ENCODE assay signal across 1 cellular context in the genomic region with DNA sequence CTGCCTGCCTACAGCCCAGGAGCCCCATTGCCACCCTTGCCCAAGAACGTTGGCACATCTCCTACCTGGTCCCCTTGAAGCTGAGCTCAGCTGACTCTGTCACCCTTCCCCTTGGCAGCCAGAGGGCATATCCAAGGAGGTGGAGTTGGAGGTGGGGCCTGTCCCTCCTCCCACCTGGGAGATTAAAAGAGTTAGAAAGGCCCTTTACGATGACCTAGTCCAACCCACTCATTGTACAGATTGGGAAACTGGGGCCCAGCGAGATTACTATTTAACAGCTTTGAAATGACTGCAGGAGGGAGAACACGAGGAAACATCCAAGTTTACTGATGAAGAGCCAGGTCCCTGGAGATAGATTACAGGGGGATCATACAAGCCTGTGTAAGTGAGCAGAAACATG.
TF ChIP-seq lines count a peak whose summit lies in the region.

Gene P2RY4, minus strand, starts transcription at position 101 of the 400 bp plus-strand sequence. CDS start 580 bp downstream, outside the sequence.

TF ChIP-seq in WTC11, 78 proteins besides CTCF, POLR2A, EP300 and RAD21 (continued from another document):
- TF ChIP-seq PRDM15 (CRISPR knock-in tag; IDR thresholded peaks at IDR 0.05): no peak
- TF ChIP-seq SP1 (CRISPR knock-in tag; conservative IDR thresholded peaks at IDR 0.05): no peak
- no peak for TF ChIP-seq NFYB (CRISPR knock-in tag; conservative IDR thresholded peaks at IDR 0.05; ENCODE audit: low read depth)
- TF ChIP-seq, protein P1, sequence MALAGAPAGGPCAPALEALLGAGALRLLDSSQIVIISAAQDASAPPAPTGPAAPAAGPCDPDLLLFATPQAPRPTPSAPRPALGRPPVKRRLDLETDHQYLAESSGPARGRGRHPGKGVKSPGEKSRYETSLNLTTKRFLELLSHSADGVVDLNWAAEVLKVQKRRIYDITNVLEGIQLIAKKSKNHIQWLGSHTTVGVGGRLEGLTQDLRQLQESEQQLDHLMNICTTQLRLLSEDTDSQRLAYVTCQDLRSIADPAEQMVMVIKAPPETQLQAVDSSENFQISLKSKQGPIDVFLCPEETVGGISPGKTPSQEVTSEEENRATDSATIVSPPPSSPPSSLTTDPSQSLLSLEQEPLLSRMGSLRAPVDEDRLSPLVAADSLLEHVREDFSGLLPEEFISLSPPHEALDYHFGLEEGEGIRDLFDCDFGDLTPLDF (CRISPR knock-in tag; IDR thresholded peaks at IDR 0.05): no peak
- TF ChIP-seq CREM (CRISPR knock-in tag; IDR thresholded peaks at IDR 0.05): no peak
- TF ChIP-seq FOXK1 (CRISPR knock-in tag; IDR thresholded peaks at IDR 0.05): no peak
- no peak for TF ChIP-seq RORB (CRISPR knock-in tag; IDR thresholded peaks at IDR 0.05)
- no peak for TF ChIP-seq CREB1 (CRISPR knock-in tag; IDR thresholded peaks at IDR 0.05)
- no peak for TF ChIP-seq HMGXB4 (CRISPR knock-in tag; IDR thresholded peaks at IDR 0.05)
- no peak for TF ChIP-seq JUN (CRISPR knock-in tag; IDR thresholded peaks at IDR 0.05)
- TF ChIP-seq USF2 (CRISPR knock-in tag; IDR thresholded peaks at IDR 0.05): no peak
- TF ChIP-seq TP53 (CRISPR knock-in tag; IDR thresholded peaks at IDR 0.05): no peak
- TF ChIP-seq ATF1 (CRISPR knock-in tag; IDR thresholded peaks at IDR 0.05): no peak
- TF ChIP-seq, protein P2, sequence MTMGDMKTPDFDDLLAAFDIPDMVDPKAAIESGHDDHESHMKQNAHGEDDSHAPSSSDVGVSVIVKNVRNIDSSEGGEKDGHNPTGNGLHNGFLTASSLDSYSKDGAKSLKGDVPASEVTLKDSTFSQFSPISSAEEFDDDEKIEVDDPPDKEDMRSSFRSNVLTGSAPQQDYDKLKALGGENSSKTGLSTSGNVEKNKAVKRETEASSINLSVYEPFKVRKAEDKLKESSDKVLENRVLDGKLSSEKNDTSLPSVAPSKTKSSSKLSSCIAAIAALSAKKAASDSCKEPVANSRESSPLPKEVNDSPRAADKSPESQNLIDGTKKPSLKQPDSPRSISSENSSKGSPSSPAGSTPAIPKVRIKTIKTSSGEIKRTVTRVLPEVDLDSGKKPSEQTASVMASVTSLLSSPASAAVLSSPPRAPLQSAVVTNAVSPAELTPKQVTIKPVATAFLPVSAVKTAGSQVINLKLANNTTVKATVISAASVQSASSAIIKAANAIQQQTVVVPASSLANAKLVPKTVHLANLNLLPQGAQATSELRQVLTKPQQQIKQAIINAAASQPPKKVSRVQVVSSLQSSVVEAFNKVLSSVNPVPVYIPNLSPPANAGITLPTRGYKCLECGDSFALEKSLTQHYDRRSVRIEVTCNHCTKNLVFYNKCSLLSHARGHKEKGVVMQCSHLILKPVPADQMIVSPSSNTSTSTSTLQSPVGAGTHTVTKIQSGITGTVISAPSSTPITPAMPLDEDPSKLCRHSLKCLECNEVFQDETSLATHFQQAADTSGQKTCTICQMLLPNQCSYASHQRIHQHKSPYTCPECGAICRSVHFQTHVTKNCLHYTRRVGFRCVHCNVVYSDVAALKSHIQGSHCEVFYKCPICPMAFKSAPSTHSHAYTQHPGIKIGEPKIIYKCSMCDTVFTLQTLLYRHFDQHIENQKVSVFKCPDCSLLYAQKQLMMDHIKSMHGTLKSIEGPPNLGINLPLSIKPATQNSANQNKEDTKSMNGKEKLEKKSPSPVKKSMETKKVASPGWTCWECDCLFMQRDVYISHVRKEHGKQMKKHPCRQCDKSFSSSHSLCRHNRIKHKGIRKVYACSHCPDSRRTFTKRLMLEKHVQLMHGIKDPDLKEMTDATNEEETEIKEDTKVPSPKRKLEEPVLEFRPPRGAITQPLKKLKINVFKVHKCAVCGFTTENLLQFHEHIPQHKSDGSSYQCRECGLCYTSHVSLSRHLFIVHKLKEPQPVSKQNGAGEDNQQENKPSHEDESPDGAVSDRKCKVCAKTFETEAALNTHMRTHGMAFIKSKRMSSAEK (CRISPR knock-in tag; IDR thresholded peaks at IDR 0.05; ENCODE audit: borderline replicate concordance): no peak
- no peak for TF ChIP-seq ZNF416 (CRISPR knock-in tag; IDR thresholded peaks at IDR 0.05)
